ENCODE assay signal across 38 cellular contexts in the genomic region with DNA sequence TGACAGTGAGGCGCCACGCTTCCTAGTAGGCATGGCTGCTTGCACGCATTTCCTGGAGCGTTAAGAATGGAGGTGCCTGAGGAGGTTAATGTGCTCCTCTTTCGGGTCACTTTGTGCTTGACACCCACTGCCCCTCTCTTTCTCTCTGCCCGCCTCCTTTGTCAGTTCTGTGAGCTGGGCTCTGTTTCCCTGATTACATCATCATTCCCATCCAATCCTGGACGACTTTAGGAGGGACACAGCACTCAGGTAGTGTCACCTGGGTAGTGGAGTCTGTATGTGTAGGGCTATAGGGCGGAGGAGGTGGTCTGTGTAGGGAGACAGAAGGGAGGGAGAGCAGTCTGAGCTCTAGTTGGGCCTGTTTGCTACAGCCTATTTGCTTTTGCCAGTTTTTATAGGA.
"Had no signal": no experiment of that assay in that cellular context is flagged by ENCODE, and none has a peak within 500 bp of the region (broad histone marks: within the 10 kb centered on the region; RNA-seq: fewer than 3 reads in every experiment).

No MANE protein-coding gene starts in this region.

- H3K27ac ChIP-seq: adrenal gland, body of pancreas, cardiac muscle cell, colonic mucosa, epithelial cell of prostate, esophagus squamous epithelium, heart right ventricle, left lung, lower lobe of right lung, pancreas, prostate gland, right atrium auricular region, suprapubic skin, tibial nerve, VCaP had no signal

- H3K9me3 Mint-ChIP-seq: activated CD4-positive, alpha-beta memory T cell treated with anti-CD3 and anti-CD28 coated beads, Interleukin-2, amount 10 ng/mL, durations not matched to agents 7 days and 5 days; activated CD4-positive, alpha-beta T cell treated with anti-CD3 and anti-CD28 coated beads, Interleukin-2, amount 10 ng/mL, durations not matched to agents 24 days and 14 days; activated naive CD4-positive, alpha-beta T cell treated with anti-CD3 and anti-CD28 coated beads, Interleukin-2, amount 50 U/mL, for 24 hours; activated T-helper 2 cell treated with anti-CD3 and anti-CD28 coated beads, Interferon-gamma antibody, Interleukin-2, Interleukin-4, amounts not matched to agents 10 μg/mL and 5 μg/mL and 100 μg/mL, durations not matched to agents 14 hours and 24 hours and 36 hours; naive thymus-derived CD8-positive, alpha-beta T cell; neural crest cell; T-helper 1 cell treated with Interleukin-12 subunit alpha and Interleukin-12 subunit beta and Interleukin-4 antibody, amounts not matched to agents 30 μg/mL and 1 μg/mL, for 36 hours had no signal

- H3K27me3 Mint-ChIP-seq: activated CD4-positive, alpha-beta memory T cell treated with anti-CD3 and anti-CD28 coated beads, Interleukin-2, amount 10 ng/mL, durations not matched to agents 7 days and 5 days; activated CD4-positive, alpha-beta T cell treated with anti-CD3 and anti-CD28 coated beads, Interleukin-2, amount 10 ng/mL, durations not matched to agents 24 days and 14 days; activated naive CD4-positive, alpha-beta T cell treated with anti-CD3 and anti-CD28 coated beads, Interleukin-2, amount 50 U/mL, for 24 hours; naive thymus-derived CD8-positive, alpha-beta T cell had no signal

- H3K27ac Mint-ChIP-seq: activated CD4-positive, alpha-beta memory T cell treated with anti-CD3 and anti-CD28 coated beads, Interleukin-2, amount 10 ng/mL, durations not matched to agents 7 days and 5 days; activated T-helper 2 cell treated with anti-CD3 and anti-CD28 coated beads, Interferon-gamma antibody, Interleukin-2, Interleukin-4, amounts not matched to agents 10 μg/mL and 5 μg/mL and 100 μg/mL, durations not matched to agents 14 hours and 24 hours and 36 hours; T-helper 1 cell treated with Interleukin-12 subunit alpha and Interleukin-12 subunit beta and Interleukin-4 antibody, amounts not matched to agents 30 μg/mL and 1 μg/mL, for 36 hours had no signal

- FAIRE-seq: endometrium, islet of Langerhans, pancreas, TTC549 had no signal

- H3K4me3 ChIP-seq: adrenal gland, body of pancreas, cardiac muscle cell, colonic mucosa, esophagus squamous epithelium, heart right ventricle, left lung, lower lobe of right lung, pancreas, prostate gland, right atrium auricular region, suprapubic skin, tibial nerve had no signal

- H3K4me1 ChIP-seq: colonic mucosa, prostate gland had no signal

- H3K9me3 ChIP-seq: adrenal gland, body of pancreas, colonic mucosa, esophagus squamous epithelium, heart right ventricle, left lung, lower lobe of right lung, pancreas, prostate gland, right atrium auricular region, suprapubic skin, tibial nerve had no signal

- DNase-seq: activated CD4-positive, alpha-beta memory T cell treated with anti-CD3 and anti-CD28 coated beads, Interleukin-2, amount 10 ng/mL, durations not matched to agents 7 days and 5 days; activated CD4-positive, alpha-beta T cell treated with anti-CD3 and anti-CD28 coated beads, Interleukin-2, amount 10 ng/mL, durations not matched to agents 24 days and 14 days; activated CD4-positive, CD25-positive, alpha-beta regulatory T cell treated with anti-CD3 and anti-CD28 coated beads, Interleukin-2, amount 50 U/mL, for 72 hours; activated CD8-positive, alpha-beta memory T cell treated with anti-CD3 and anti-CD28 coated beads, Interleukin-2, amount 50 U/mL, for 48 hours; activated T-cell treated with anti-CD3 and anti-CD28 coated beads, Interleukin-2, amount 50 U/mL, for 48 hours; adrenal gland; aorta; body of pancreas; cerebellar nuclear complex; colonic mucosa; effector CD8-positive, alpha-beta T cell; esophagus squamous epithelium; foreskin melanocyte; heart right ventricle; left lung; lower lobe of right lung; mesenchymal stem cell; naive thymus-derived CD8-positive, alpha-beta T cell; nucleus accumbens; pancreas; stimulated activated CD4-positive, alpha-beta T cell treated with anti-CD3 and anti-CD28 coated beads, Interleukin-15, amount 100 ng/mL, for 24 hours; stimulated activated CD4-positive, alpha-beta T cell treated with anti-CD3 and anti-CD28 coated beads, Interleukin-2, amount 100 ng/mL, for 24 hours; stimulated activated naive CD4-positive, alpha-beta T cell; T-helper 9 cell had no signal

- ATAC-seq: body of pancreas; heart right ventricle; left lung; lower lobe of right lung; naive thymus-derived CD8-positive, alpha-beta T cell; pancreas had no signal

- H3K4me3 Mint-ChIP-seq: activated CD4-positive, alpha-beta memory T cell treated with anti-CD3 and anti-CD28 coated beads, Interleukin-2, amount 10 ng/mL, durations not matched to agents 7 days and 5 days; activated CD4-positive, alpha-beta T cell treated with anti-CD3 and anti-CD28 coated beads, Interleukin-2, amount 10 ng/mL, durations not matched to agents 24 days and 14 days; activated naive CD4-positive, alpha-beta T cell treated with anti-CD3 and anti-CD28 coated beads, Interleukin-2, amount 50 U/mL, for 24 hours; neural crest cell; T-helper 1 cell treated with Interleukin-12 subunit alpha and Interleukin-12 subunit beta and Interleukin-4 antibody, amounts not matched to agents 30 μg/mL and 1 μg/mL, for 36 hours had no signal

- H3K27me3 ChIP-seq: adrenal gland, body of pancreas, cardiac muscle cell, colonic mucosa, esophagus squamous epithelium, heart right ventricle, left lung, pancreas, right atrium auricular region, suprapubic skin, tibial nerve had no signal

- H3K36me3 ChIP-seq: adrenal gland, cardiac muscle cell, colonic mucosa, esophagus squamous epithelium, heart right ventricle, left lung, lower lobe of right lung, pancreas, prostate gland, right atrium auricular region, suprapubic skin, tibial nerve had no signal
